In genomic region chr6:21928715-21929298, GRCh38 we compare ENCODE assay signal across 19 cellular contexts.
DNase-seq lines count a peak whose midpoint lies in the region; ATAC-seq and TF ChIP-seq lines count a peak whose summit lies in the region.
"Had no signal": no experiment of that assay in that cellular context is flagged by ENCODE, and none has a peak within 500 bp of the region (broad histone marks: within the 10 kb centered on the region; RNA-seq: fewer than 3 reads in every experiment).

No MANE protein-coding gene starts in this region.

- H3K4me3 ChIP-seq in LNCaP clone FGC (ENCODE audit: low read depth, low read length): no peak overlapping the region
- no peak overlapping the region for H3K4me3 ChIP-seq in trophoblast cell (ENCODE audit: low read depth, low read length)
- H3K4me3 ChIP-seq in effector memory CD4-positive, alpha-beta T cell (ENCODE audit: insufficient read depth, low read depth, low read length, poor library complexity, severe bottlenecking): no peak overlapping the region
- H3K4me3 ChIP-seq: K562, SK-N-MC had no signal

- H3K9me3 Mint-ChIP-seq in glutamatergic neuron (ENCODE audit: unreplicated experiment): no peaks in the 10 kb centered on the region

- ATAC-seq in left colon: peak; percentile 89
- ATAC-seq in HG03175 (IDR thresholded peaks at IDR 0.05; ENCODE audit: unreplicated experiment): no peak
- ATAC-seq: HCT116, K562, PC-3, T-cell had no signal

- H3K4me3 Mint-ChIP-seq in glutamatergic neuron (ENCODE audit: unreplicated experiment): no peak overlapping the region
- H3K4me3 Mint-ChIP-seq: CD4-positive, alpha-beta memory T cell; T-cell had no signal

- H3K18ac ChIP-seq in trophoblast cell (ENCODE audit: low read length): no peak overlapping the region

- H2BK5ac ChIP-seq in trophoblast cell (ENCODE audit: low read depth, low read length, poor library complexity): no peak overlapping the region

- H3K4ac ChIP-seq in trophoblast cell (ENCODE audit: low read depth, low read length): no peak overlapping the region

- no peak overlapping the region for H3K23ac ChIP-seq in trophoblast cell (ENCODE audit: low read length)

- peaks cover 2% of the 10 kb centered on the region in 2 experiments for H3K36me3 ChIP-seq in trophoblast cell (ENCODE audit: control insufficient read depth in 1 of 2, insufficient read depth in 2 of 2, low read length in 2 of 2)
- H3K36me3 ChIP-seq in effector memory CD4-positive, alpha-beta T cell (ENCODE audit: control insufficient read depth, insufficient read depth, low read length): no peaks in the 10 kb centered on the region
- H3K36me3 ChIP-seq: BE2C had no signal

- H2AK5ac ChIP-seq in trophoblast cell (ENCODE audit: low read length): peak overlapping the region; percentile 62

- peaks cover 8 to 17% of the 10 kb centered on the region in 2 experiments for H3K4me1 ChIP-seq in trophoblast cell (ENCODE audit: control insufficient read depth in 1 of 2, insufficient read depth in 2 of 2, low read length in 2 of 2)
- H3K4me1 ChIP-seq in effector memory CD4-positive, alpha-beta T cell (ENCODE audit: control insufficient read depth, insufficient read depth, low read length, poor library complexity, severe bottlenecking): no peaks in the 10 kb centered on the region
- H3K4me1 ChIP-seq: BE2C had no signal

- H3K9me3 ChIP-seq in trophoblast cell (ENCODE audit: insufficient read depth, low read depth, low read length): no peaks in the 10 kb centered on the region
- no peaks in the 10 kb centered on the region for H3K9me3 ChIP-seq in effector memory CD4-positive, alpha-beta T cell (ENCODE audit: control insufficient read depth, low read length)
- H3K9me3 ChIP-seq: BE2C had no signal

- DNase-seq in LNCaP clone FGC (ENCODE audit: low read depth) (peak; percentile 32), NCI-H748 treated with DMSO at 0.1 percent for 48 hours (lab: John Stamatoyannopoulos, UW) (peak; percentile 84), left colon (no peak), trophoblast cell (no peak), NOMO-1 treated with dmso at 0.1 percent for 144 hours (lab: John Stamatoyannopoulos, UW; ENCODE audit: unreplicated experiment) (no peak), glutamatergic neuron (no peak)
- DNase-seq in effector memory CD4-positive, alpha-beta T cell: no peak
- DNase-seq: BE2C; CD4-positive, alpha-beta memory T cell; NCI-H1092; NCI-H1694 treated with DMSO at 0.1 percent for 48 hours; NCI-H2171; NCI-H446 treated with DMSO at 0.1 percent for 48 hours; PC-3; T-cell had no signal

- no peak for TF ChIP-seq CTCF in LNCaP clone FGC (IDR thresholded peaks at IDR 0.05; ENCODE audit: control insufficient read depth, extremely low read depth, insufficient read depth)
- TF ChIP-seq CTCF in glutamatergic neuron (IDR thresholded peaks at IDR 0.05; ENCODE audit: partially characterized antibody, unreplicated experiment): no peak

- H3K36me3 Mint-ChIP-seq in glutamatergic neuron (ENCODE audit: unreplicated experiment): no peaks in the 10 kb centered on the region
- H3K36me3 Mint-ChIP-seq: CD4-positive, alpha-beta memory T cell; T-cell had no signal

- peaks cover 7% of the 10 kb centered on the region for H3K4me1 Mint-ChIP-seq in glutamatergic neuron (ENCODE audit: low read depth, unreplicated experiment)
- H3K4me1 Mint-ChIP-seq: CD4-positive, alpha-beta memory T cell had no signal

- no peak overlapping the region for H4K12ac ChIP-seq in trophoblast cell (ENCODE audit: low read depth, low read length)

- no peak overlapping the region for H3K4me2 ChIP-seq in trophoblast cell (ENCODE audit: low read length)

- H4K8ac ChIP-seq in trophoblast cell (ENCODE audit: low read depth, low read length): no peak overlapping the region

- H2BK120ac ChIP-seq in trophoblast cell (ENCODE audit: insufficient read depth, low read length, poor library complexity): no peak overlapping the region

- no peak overlapping the region for H3K9ac ChIP-seq in trophoblast cell (ENCODE audit: low read length)

- peaks cover 13% of the 10 kb centered on the region for H3K27me3 Mint-ChIP-seq in glutamatergic neuron (ENCODE audit: unreplicated experiment)
- H3K27me3 Mint-ChIP-seq: CD4-positive, alpha-beta memory T cell; T-cell had no signal

- no peak overlapping the region for H3K27ac Mint-ChIP-seq in glutamatergic neuron (ENCODE audit: unreplicated experiment)
- H3K27ac Mint-ChIP-seq: CD4-positive, alpha-beta memory T cell; T-cell had no signal

- no peak overlapping the region for H3K27ac ChIP-seq in trophoblast cell (ENCODE audit: low read depth, low read length)
- H3K27ac ChIP-seq in effector memory CD4-positive, alpha-beta T cell (ENCODE audit: insufficient read depth, low read length, poor library complexity, severe bottlenecking): no peak overlapping the region
- H3K27ac ChIP-seq: SK-N-MC had no signal

- H3K14ac ChIP-seq in trophoblast cell (ENCODE audit: low read length): no peak overlapping the region

- intact Hi-C loops in left colon (cut with DNase I, micrococcal nuclease): no loop called here

- H3K79me2 ChIP-seq in trophoblast cell (ENCODE audit: control insufficient read depth, insufficient read depth, low read length, poor library complexity): no peaks in the 10 kb centered on the region

- no peaks in the 10 kb centered on the region for H3K27me3 ChIP-seq in trophoblast cell (ENCODE audit: insufficient read depth, low read length)
- H3K27me3 ChIP-seq in effector memory CD4-positive, alpha-beta T cell (replicated peaks; ENCODE audit: control insufficient read depth, insufficient read depth, low read length, poor library complexity, severe bottlenecking): no peaks in the 10 kb centered on the region
- H3K27me3 ChIP-seq: BE2C had no signal

- no peak overlapping the region for H2BK12ac ChIP-seq in trophoblast cell (ENCODE audit: low read length)

- peak overlapping the region; percentile 18 for H4K91ac ChIP-seq in trophoblast cell (ENCODE audit: low read depth, low read length)

- H2AFZ ChIP-seq in trophoblast cell (ENCODE audit: insufficient read depth, low read length, poor library complexity): no peak overlapping the region

- no CpG with 5 or more reads among the region's 3 CpGs for WGBS in trophoblast cell (ENCODE audit: extremely low coverage, insufficient coverage, insufficient read length)

- H3K79me1 ChIP-seq in trophoblast cell (ENCODE audit: low read length): peaks cover 8% of the 10 kb centered on the region

Comparison
In these comparisons a context has a peak if more than half of its experiments do, and no peak if none do; other contexts are left out.
1. DNase-seq: peak in LNCaP clone FGC (single experiment) and NCI-H748 treated with DMSO at 0.1 percent for 48 hours (single experiment); none in left colon (0 of 2), trophoblast cell (0 of 2), effector memory CD4-positive, alpha-beta T cell (0 of 3), NOMO-1 treated with dmso at 0.1 percent for 144 hours (single experiment) and glutamatergic neuron (single experiment).